10 cellular contexts compared by ENCODE assay signal in genomic region chr2:47323822-47324171, GRCh38.
"Had no signal": no experiment of that assay in that cellular context is flagged by ENCODE, and none has a peak within 500 bp of the region (broad histone marks: within the 10 kb centered on the region; RNA-seq: fewer than 3 reads in every experiment).

No MANE protein-coding gene starts in this region.

- H3K36me3 Mint-ChIP-seq: memory B cell had no signal

- H3K4me3 ChIP-seq: gastroesophageal sphincter, heart right ventricle, prostate gland, smooth muscle cell, suprapubic skin had no signal

- H3K27ac Mint-ChIP-seq: activated naive CD4-positive, alpha-beta T cell treated with anti-CD3 and anti-CD28 coated beads for 36 hours; activated naive CD8-positive, alpha-beta T cell treated with anti-CD3 and anti-CD28 coated beads, Interleukin-2, amount 50 U/mL, for 24 hours; memory B cell; nephron had no signal

- H3K27me3 ChIP-seq: gastroesophageal sphincter, heart right ventricle, suprapubic skin had no signal

- H3K9me3 ChIP-seq: gastroesophageal sphincter, heart right ventricle, prostate gland, suprapubic skin had no signal

- H3K4me3 Mint-ChIP-seq: activated naive CD4-positive, alpha-beta T cell treated with anti-CD3 and anti-CD28 coated beads for 36 hours; activated naive CD8-positive, alpha-beta T cell treated with anti-CD3 and anti-CD28 coated beads, Interleukin-2, amount 50 U/mL, for 24 hours; memory B cell; nephron had no signal

- H3K4me1 ChIP-seq: prostate gland, suprapubic skin had no signal

- H3K36me3 ChIP-seq: gastroesophageal sphincter, prostate gland, suprapubic skin had no signal

- H3K27ac ChIP-seq: heart right ventricle, prostate gland, suprapubic skin had no signal

- H3K9me3 Mint-ChIP-seq: activated naive CD4-positive, alpha-beta T cell treated with anti-CD3 and anti-CD28 coated beads for 36 hours; activated naive CD8-positive, alpha-beta T cell treated with anti-CD3 and anti-CD28 coated beads, Interleukin-2, amount 50 U/mL, for 24 hours; memory B cell; nephron had no signal

- FAIRE-seq: astrocyte had no signal

- H3K27me3 Mint-ChIP-seq: activated naive CD8-positive, alpha-beta T cell treated with anti-CD3 and anti-CD28 coated beads, Interleukin-2, amount 50 U/mL, for 24 hours had no signal

- H3K4me1 Mint-ChIP-seq: activated naive CD8-positive, alpha-beta T cell treated with anti-CD3 and anti-CD28 coated beads, Interleukin-2, amount 50 U/mL, for 24 hours had no signal
